1 cellular context compared by ENCODE assay signal in the genomic region with DNA sequence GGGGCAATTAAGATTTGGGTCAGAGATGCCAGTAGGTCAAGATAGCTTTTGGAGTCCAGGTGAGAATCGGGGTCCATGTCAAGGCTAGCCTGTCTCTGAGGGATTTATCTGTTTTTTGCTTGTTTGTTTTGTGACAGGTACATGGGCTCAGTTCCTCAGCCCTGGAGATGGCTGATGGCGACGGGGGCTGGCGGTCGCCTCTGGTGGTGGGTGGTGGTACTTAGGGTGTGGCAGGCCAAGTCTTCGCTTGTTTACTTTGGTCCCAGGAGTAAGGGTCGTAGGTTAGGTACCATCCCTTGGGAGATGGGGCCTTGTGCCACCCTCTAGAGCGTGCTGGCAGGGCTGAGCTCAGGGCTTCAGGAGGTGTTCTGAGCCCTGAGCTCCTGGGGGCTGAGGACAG.
TF ChIP-seq lines count a peak whose summit lies in the region.

No MANE protein-coding gene starts in this region.

TF ChIP-seq in A549, 52 proteins besides CTCF, POLR2A, EP300 and RAD21:
- TF ChIP-seq HOXB5 (CRISPR knock-in tag; IDR thresholded peaks at IDR 0.05) (no peak), RCOR1 (IDR thresholded peaks at IDR 0.05; ENCODE audit: low read depth, low read length) (no peak), MAZ (IDR thresholded peaks at IDR 0.05; ENCODE audit: borderline replicate concordance, low read depth, low read length) (no peak), GATA3 (IDR thresholded peaks at IDR 0.05; ENCODE audit: borderline replicate concordance) (no peak), MAX (IDR thresholded peaks at IDR 0.05) (no peak), CBX2 (IDR thresholded peaks at IDR 0.05; ENCODE audit: borderline replicate concordance, low read depth) (no peak), USF2 (IDR thresholded peaks at IDR 0.05) (no peak), MAFK (IDR thresholded peaks at IDR 0.05; ENCODE audit: partially characterized antibody) (no peak), KDM5A (IDR thresholded peaks at IDR 0.05) (no peak), HEYL (CRISPR knock-in tag; IDR thresholded peaks at IDR 0.05) (no peak), FOSB (CRISPR knock-in tag; IDR thresholded peaks at IDR 0.05) (no peak), NR3C1 (IDR thresholded peaks at IDR 0.05) (no peak), PBX3 (IDR thresholded peaks at IDR 0.05) (no peak), NPAS2 (CRISPR knock-in tag; IDR thresholded peaks at IDR 0.05; ENCODE audit: borderline replicate concordance) (no peak), HMGXB4 (CRISPR knock-in tag; IDR thresholded peaks at IDR 0.05; ENCODE audit: borderline replicate concordance) (no peak), CEBPB (IDR thresholded peaks at IDR 0.05) (no peak), ZFP36 (IDR thresholded peaks at IDR 0.05; ENCODE audit: borderline replicate concordance, partially characterized antibody) (no peak), FOXS1 (CRISPR knock-in tag; IDR thresholded peaks at IDR 0.05) (no peak)
TF ChIP-seq in A549: peak in this region for 0.
